In genomic region chr9:129422032-129422842, GRCh38 we compare ENCODE assay signal across 1 cellular context.
TF ChIP-seq lines count a peak whose summit lies in the region.

No MANE protein-coding gene starts in this region.

TF ChIP-seq in HepG2, 621 proteins besides CTCF, POLR2A, EP300 and RAD21 (continues in another document):
- TF ChIP-seq MAFK (conservative IDR thresholded peaks at IDR 0.05 in 1 of 2, IDR thresholded peaks at IDR 0.05 in 1 of 2; ENCODE audit: low read length in 2 of 2) (no peak; a peak in 2 of 4 replicates), THRA (CRISPR knock-in tag; IDR thresholded peaks at IDR 0.05; ENCODE audit: borderline replicate concordance) (no peak), KLF9 (CRISPR knock-in tag; IDR thresholded peaks at IDR 0.05; ENCODE audit: low read depth) (no peak), ZNF333 (CRISPR knock-in tag; IDR thresholded peaks at IDR 0.05; ENCODE audit: borderline replicate concordance) (0 out of 2 replicates have a peak, but pooled peaks have one; percentile 7), GATAD2A (CRISPR knock-in tag; IDR thresholded peaks at IDR 0.05) (no peak), SMARCE1 (IDR thresholded peaks at IDR 0.05; ENCODE audit: borderline replicate concordance) (no peak), ZBTB21 (CRISPR knock-in tag; IDR thresholded peaks at IDR 0.05) (no peak), ZNF275 (CRISPR knock-in tag; IDR thresholded peaks at IDR 0.05; ENCODE audit: borderline replicate concordance) (no peak), NFYC (CRISPR knock-in tag; IDR thresholded peaks at IDR 0.05) (no peak), ZSCAN9 (CRISPR knock-in tag; IDR thresholded peaks at IDR 0.05; ENCODE audit: borderline replicate concordance) (no peak), RFX3 (CRISPR knock-in tag; IDR thresholded peaks at IDR 0.05) (no peak), BRD4 (CRISPR knock-in tag; IDR thresholded peaks at IDR 0.05) (no peak), ZNF83 (CRISPR knock-in tag; IDR thresholded peaks at IDR 0.05; ENCODE audit: borderline replicate concordance) (no peak), ZBTB34 (CRISPR knock-in tag; IDR thresholded peaks at IDR 0.05) (no peak), ZNF280B (CRISPR knock-in tag; IDR thresholded peaks at IDR 0.05; ENCODE audit: borderline replicate concordance) (no peak), ZFP41 (CRISPR knock-in tag; IDR thresholded peaks at IDR 0.05; ENCODE audit: borderline replicate concordance) (no peak), CBX1 (IDR thresholded peaks at IDR 0.05; ENCODE audit: low read depth) (no peak), LCORL (IDR thresholded peaks at IDR 0.05) (no peak), LCORL (CRISPR knock-in tag; IDR thresholded peaks at IDR 0.05) (no peak), CBX2 (IDR thresholded peaks at IDR 0.05; ENCODE audit: low read depth, low read length) (no peak), CBX2 (CRISPR knock-in tag; IDR thresholded peaks at IDR 0.05; ENCODE audit: low read depth) (no peak), ARHGAP35 (CRISPR knock-in tag; IDR thresholded peaks at IDR 0.05; ENCODE audit: borderline replicate concordance) (no peak), IKZF4 (CRISPR knock-in tag; IDR thresholded peaks at IDR 0.05; ENCODE audit: borderline replicate concordance, low read depth, not compliant biosample characterization) (no peak), ZKSCAN8 (CRISPR knock-in tag; IDR thresholded peaks at IDR 0.05; ENCODE audit: borderline replicate concordance) (no peak), ZBTB39 (CRISPR knock-in tag; IDR thresholded peaks at IDR 0.05) (no peak), ADNP (CRISPR knock-in tag; IDR thresholded peaks at IDR 0.05) (0 out of 2 replicates have a peak, but pooled peaks have one; percentile 52), CBX5 (CRISPR knock-in tag; IDR thresholded peaks at IDR 0.05; ENCODE audit: borderline replicate concordance) (no peak), ZNF605 (CRISPR knock-in tag; IDR thresholded peaks at IDR 0.05) (0 out of 2 replicates have a peak, but pooled peaks have one; percentile 20), NR2F1 (CRISPR knock-in tag; IDR thresholded peaks at IDR 0.05) (no peak), ZNF407 (CRISPR knock-in tag; IDR thresholded peaks at IDR 0.05; ENCODE audit: not compliant biosample characterization) (no peak), ARID3A (IDR thresholded peaks at IDR 0.05; ENCODE audit: low read depth, low read length) (no peak), TRAFD1 (CRISPR knock-in tag; IDR thresholded peaks at IDR 0.05; ENCODE audit: borderline replicate concordance) (no peak), ZNF24 (IDR thresholded peaks at IDR 0.05) (no peak), KLF16 (CRISPR knock-in tag; IDR thresholded peaks at IDR 0.05) (no peak), AGO1 (IDR thresholded peaks at IDR 0.05; ENCODE audit: low read depth, low read length, poor library complexity, severe bottlenecking) (no peak), HOXD1 (CRISPR knock-in tag; IDR thresholded peaks at IDR 0.05) (no peak), PATZ1 (CRISPR knock-in tag; IDR thresholded peaks at IDR 0.05) (no peak), RCOR2 (CRISPR knock-in tag; IDR thresholded peaks at IDR 0.05) (peak; percentile 33; the same call in 1 of the 2 replicates), RBM39 (IDR thresholded peaks at IDR 0.05; ENCODE audit: low read depth, low read length, poor library complexity, severe bottlenecking) (no peak), ZNF614 (CRISPR knock-in tag; IDR thresholded peaks at IDR 0.05; ENCODE audit: borderline replicate concordance) (no peak), ZMYM2 (CRISPR knock-in tag; IDR thresholded peaks at IDR 0.05) (peak; percentile 60; the same call in 1 of the 2 replicates)
